ENCODE assay signal across 1 cellular context in the genomic region with DNA sequence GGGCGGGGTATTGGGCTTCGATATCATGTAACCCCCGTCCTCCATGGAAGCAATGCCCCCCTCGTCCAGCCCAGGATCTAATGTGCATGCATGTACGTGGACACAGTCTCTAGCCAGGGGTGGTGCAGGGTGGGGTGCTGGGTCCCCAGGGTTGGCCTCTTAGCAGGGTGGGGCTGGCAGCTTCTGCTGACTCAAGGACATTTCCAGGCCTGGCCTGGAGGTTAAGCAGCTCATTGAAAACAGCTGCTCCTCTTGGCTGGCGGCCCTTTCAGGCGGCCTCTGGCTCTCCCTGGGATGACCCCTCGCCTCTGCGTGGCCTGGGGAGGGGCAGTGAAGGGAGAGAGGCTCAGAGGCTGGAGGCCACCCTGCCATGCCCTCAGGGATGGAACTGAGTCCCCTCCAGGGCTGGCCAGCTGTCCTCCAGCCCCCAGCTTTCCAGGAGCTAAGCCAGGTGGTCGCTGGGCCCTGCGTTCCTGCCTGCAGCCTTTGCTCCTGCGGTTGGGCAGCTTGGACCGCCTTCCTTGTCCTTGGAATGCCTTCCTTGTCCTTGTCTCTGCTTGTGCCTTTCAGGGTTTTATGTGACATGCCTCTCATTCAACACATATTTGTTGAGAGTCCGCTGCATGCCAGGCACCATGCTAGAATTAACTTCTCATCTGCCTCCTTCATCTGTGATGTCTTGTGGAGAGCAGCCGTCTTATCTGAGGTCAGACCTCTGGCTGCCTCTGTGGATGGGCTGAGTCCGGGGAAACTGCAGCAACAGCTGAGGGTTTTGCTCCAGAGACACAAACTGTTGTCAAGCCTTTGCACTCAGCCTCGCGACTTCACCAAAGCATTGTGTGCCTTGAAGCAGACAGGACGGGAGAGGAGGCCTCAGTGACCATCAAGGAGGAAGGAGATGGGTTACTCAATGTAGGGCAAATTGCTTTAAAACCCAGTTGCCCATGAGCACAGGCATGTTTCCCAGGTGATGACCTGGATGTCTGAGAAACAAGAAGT.
TF ChIP-seq lines count a peak whose summit lies in the region.

No MANE protein-coding gene starts in this region.

TF ChIP-seq in GM23338, 12 proteins besides CTCF, POLR2A, EP300 and RAD21 (continued from another document):
- TF ChIP-seq, protein P1, sequence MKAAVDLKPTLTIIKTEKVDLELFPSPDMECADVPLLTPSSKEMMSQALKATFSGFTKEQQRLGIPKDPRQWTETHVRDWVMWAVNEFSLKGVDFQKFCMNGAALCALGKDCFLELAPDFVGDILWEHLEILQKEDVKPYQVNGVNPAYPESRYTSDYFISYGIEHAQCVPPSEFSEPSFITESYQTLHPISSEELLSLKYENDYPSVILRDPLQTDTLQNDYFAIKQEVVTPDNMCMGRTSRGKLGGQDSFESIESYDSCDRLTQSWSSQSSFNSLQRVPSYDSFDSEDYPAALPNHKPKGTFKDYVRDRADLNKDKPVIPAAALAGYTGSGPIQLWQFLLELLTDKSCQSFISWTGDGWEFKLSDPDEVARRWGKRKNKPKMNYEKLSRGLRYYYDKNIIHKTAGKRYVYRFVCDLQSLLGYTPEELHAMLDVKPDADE (IDR thresholded peaks at IDR 0.05) = no peak
- TF ChIP-seq POLR2AphosphoS5 (IDR thresholded peaks at IDR 0.05; ENCODE audit: low read depth) = no peak
- TF ChIP-seq EZH2 (IDR thresholded peaks at IDR 0.05; ENCODE audit: low read depth, unreplicated experiment) = no peak
- TF ChIP-seq, protein P2, sequence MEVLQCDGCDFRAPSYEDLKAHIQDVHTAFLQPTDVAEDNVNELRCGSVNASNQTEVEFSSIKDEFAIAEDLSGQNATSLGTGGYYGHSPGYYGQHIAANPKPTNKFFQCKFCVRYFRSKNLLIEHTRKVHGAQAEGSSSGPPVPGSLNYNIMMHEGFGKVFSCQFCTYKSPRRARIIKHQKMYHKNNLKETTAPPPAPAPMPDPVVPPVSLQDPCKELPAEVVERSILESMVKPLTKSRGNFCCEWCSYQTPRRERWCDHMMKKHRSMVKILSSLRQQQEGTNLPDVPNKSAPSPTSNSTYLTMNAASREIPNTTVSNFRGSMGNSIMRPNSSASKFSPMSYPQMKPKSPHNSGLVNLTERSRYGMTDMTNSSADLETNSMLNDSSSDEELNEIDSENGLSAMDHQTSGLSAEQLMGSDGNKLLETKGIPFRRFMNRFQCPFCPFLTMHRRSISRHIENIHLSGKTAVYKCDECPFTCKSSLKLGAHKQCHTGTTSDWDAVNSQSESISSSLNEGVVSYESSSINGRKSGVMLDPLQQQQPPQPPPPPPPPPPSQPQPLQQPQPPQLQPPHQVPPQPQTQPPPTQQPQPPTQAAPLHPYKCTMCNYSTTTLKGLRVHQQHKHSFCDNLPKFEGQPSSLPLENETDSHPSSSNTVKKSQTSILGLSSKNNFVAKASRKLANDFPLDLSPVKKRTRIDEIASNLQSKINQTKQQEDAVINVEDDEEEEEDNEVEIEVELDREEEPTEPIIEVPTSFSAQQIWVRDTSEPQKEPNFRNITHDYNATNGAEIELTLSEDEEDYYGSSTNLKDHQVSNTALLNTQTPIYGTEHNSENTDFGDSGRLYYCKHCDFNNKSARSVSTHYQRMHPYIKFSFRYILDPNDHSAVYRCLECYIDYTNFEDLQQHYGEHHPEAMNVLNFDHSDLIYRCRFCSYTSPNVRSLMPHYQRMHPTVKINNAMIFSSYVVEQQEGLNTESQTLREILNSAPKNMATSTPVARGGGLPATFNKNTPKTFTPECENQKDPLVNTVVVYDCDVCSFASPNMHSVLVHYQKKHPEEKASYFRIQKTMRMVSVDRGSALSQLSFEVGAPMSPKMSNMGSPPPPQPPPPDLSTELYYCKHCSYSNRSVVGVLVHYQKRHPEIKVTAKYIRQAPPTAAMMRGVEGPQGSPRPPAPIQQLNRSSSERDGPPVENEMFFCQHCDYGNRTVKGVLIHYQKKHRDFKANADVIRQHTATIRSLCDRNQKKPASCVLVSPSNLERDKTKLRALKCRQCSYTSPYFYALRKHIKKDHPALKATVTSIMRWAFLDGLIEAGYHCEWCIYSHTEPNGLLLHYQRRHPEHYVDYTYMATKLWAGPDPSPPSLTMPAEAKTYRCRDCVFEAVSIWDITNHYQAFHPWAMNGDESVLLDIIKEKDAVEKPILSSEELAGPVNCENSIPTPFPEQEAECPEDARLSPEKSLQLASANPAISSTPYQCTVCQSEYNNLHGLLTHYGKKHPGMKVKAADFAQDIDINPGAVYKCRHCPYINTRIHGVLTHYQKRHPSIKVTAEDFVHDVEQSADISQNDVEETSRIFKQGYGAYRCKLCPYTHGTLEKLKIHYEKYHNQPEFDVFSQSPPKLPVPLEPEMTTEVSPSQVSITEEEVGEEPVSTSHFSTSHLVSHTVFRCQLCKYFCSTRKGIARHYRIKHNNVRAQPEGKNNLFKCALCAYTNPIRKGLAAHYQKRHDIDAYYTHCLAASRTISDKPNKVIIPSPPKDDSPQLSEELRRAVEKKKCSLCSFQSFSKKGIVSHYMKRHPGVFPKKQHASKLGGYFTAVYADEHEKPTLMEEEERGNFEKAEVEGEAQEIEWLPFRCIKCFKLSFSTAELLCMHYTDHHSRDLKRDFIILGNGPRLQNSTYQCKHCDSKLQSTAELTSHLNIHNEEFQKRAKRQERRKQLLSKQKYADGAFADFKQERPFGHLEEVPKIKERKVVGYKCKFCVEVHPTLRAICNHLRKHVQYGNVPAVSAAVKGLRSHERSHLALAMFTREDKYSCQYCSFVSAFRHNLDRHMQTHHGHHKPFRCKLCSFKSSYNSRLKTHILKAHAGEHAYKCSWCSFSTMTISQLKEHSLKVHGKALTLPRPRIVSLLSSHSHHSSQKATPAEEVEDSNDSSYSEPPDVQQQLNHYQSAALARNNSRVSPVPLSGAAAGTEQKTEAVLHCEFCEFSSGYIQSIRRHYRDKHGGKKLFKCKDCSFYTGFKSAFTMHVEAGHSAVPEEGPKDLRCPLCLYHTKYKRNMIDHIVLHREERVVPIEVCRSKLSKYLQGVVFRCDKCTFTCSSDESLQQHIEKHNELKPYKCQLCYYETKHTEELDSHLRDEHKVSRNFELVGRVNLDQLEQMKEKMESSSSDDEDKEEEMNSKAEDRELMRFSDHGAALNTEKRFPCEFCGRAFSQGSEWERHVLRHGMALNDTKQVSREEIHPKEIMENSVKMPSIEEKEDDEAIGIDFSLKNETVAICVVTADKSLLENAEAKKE (CRISPR knock-in tag; IDR thresholded peaks at IDR 0.05) = no peak
- TF ChIP-seq STAT1 (IDR thresholded peaks at IDR 0.05; ENCODE audit: unreplicated experiment) = no peak
- no peak for TF ChIP-seq NANOG (IDR thresholded peaks at IDR 0.05; ENCODE audit: borderline replicate concordance)
